Comparison of ENCODE assay signal across 28 cellular contexts in the genomic region with DNA sequence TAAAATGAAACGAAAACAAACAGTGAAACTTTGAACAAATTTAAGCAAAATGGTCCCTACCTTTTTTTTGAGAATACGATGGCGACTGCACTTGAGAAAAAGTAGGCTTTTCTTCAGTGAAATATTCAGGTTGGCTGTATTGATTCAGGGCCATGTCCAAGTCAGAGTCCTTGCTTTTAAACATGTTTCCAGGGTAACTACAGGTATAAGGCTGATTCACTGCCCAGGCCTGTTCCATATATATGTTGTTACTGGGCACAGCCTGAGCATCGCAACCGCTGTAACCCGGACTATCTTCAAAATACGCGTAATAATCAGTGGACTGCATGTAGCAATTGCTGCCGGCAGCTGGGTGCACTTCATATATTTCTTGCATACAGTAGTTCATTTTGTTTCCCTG.
"Had no signal": no experiment of that assay in that cellular context is flagged by ENCODE, and none has a peak within 500 bp of the region (broad histone marks: within the 10 kb centered on the region; RNA-seq: fewer than 3 reads in every experiment).

No MANE protein-coding gene starts in this region.

- H3K36me3 Mint-ChIP-seq: naive thymus-derived CD8-positive, alpha-beta T cell had no signal

- ATAC-seq: esophagus mucosa; gastrocnemius medialis; left colon; left ventricle myocardium superior; lower lobe of right lung; naive thymus-derived CD8-positive, alpha-beta T cell; sciatic nerve; stimulated activated naive CD8-positive, alpha-beta T cell treated with anti-CD3 and anti-CD28 coated beads, Interleukin-15, amount 100 ng/mL, for 72 hours had no signal

- H3K36me3 ChIP-seq: gastrocnemius medialis, lower lobe of right lung, ovary, suprapubic skin, transverse colon had no signal

- H3K4me1 ChIP-seq: suprapubic skin, transverse colon had no signal

- H3K27ac Mint-ChIP-seq: endodermal cell; naive thymus-derived CD8-positive, alpha-beta T cell; nephron progenitor cell; stimulated activated naive CD8-positive, alpha-beta T cell treated with anti-CD3 and anti-CD28 coated beads, Interleukin-15, amount 100 ng/mL, for 72 hours had no signal

- H3K4me3 ChIP-seq: dorsolateral prefrontal cortex, gastrocnemius medialis, lower lobe of right lung, ovary, smooth muscle cell, suprapubic skin, transverse colon had no signal

- DNase-seq: dorsolateral prefrontal cortex; effector CD4-positive, alpha-beta T cell; endodermal cell; foreskin fibroblast; gastrocnemius medialis; head of caudate nucleus; islet precursor cell; kidney glomerular epithelial cell; left colon; left ventricle myocardium superior; lower lobe of right lung; naive thymus-derived CD8-positive, alpha-beta T cell; nephron progenitor cell; occipital lobe; ovary; stimulated activated CD4-positive, alpha-beta T cell treated with anti-CD3 and anti-CD28 coated beads, Interleukin-12 subunit alpha, Interleukin-12 subunit beta, amount 100 ng/mL, for 4 hours; stimulated activated CD4-positive, alpha-beta T cell treated with anti-CD3 and anti-CD28 coated beads, Interleukin-1b, Interleukin-23, amount 100 ng/mL, for 48 hours; stimulated activated CD4-positive, alpha-beta T cell treated with anti-CD3 and anti-CD28 coated beads, Interleukin-4, amount 100 ng/mL, for 1 hour; stimulated activated CD8-positive, alpha-beta memory T cell treated with anti-CD3 and anti-CD28 coated beads, Interleukin-4, amount 100 ng/mL, for 48 hours; stimulated activated naive CD4-positive, alpha-beta T cell; stimulated activated naive CD8-positive, alpha-beta T cell treated with anti-CD3 and anti-CD28 coated beads, Interleukin-15, amount 100 ng/mL, for 72 hours; transverse colon had no signal

- H3K9me3 ChIP-seq: gastrocnemius medialis, lower lobe of right lung, ovary, suprapubic skin, transverse colon had no signal

- H3K27me3 ChIP-seq: dorsolateral prefrontal cortex, gastrocnemius medialis, ovary, suprapubic skin, transverse colon had no signal

- H3K4me2 ChIP-seq: smooth muscle cell had no signal

- H3K27ac ChIP-seq: dorsolateral prefrontal cortex, epithelial cell of prostate, gastrocnemius medialis, lower lobe of right lung, ovary, suprapubic skin, transverse colon had no signal

- H3K4me3 Mint-ChIP-seq: endodermal cell; naive thymus-derived CD8-positive, alpha-beta T cell; nephron progenitor cell; stimulated activated naive CD8-positive, alpha-beta T cell treated with anti-CD3 and anti-CD28 coated beads, Interleukin-15, amount 100 ng/mL, for 72 hours had no signal

- H3K4me1 Mint-ChIP-seq: endodermal cell; naive thymus-derived CD8-positive, alpha-beta T cell; nephron progenitor cell; stimulated activated naive CD8-positive, alpha-beta T cell treated with anti-CD3 and anti-CD28 coated beads, Interleukin-15, amount 100 ng/mL, for 72 hours had no signal

- H3K9me3 Mint-ChIP-seq: endodermal cell; naive thymus-derived CD8-positive, alpha-beta T cell; nephron progenitor cell had no signal

- FAIRE-seq: colon had no signal
